Comparison of ENCODE assay signal across 25 cellular contexts in genomic region chr21:37529649-37530048, GRCh38.
"Had no signal": no experiment of that assay in that cellular context is flagged by ENCODE, and none has a peak within 500 bp of the region (broad histone marks: within the 10 kb centered on the region; RNA-seq: fewer than 3 reads in every experiment).

No MANE protein-coding gene starts in this region.

- H3K36me3 Mint-ChIP-seq: activated CD4-positive, alpha-beta memory T cell treated with anti-CD3 and anti-CD28 coated beads for 36 hours; activated naive CD8-positive, alpha-beta T cell had no signal

- H3K27ac ChIP-seq: brain microvascular endothelial cell, esophagus squamous epithelium, gastroesophageal sphincter had no signal

- H3K4me3 Mint-ChIP-seq: activated CD4-positive, alpha-beta memory T cell treated with anti-CD3 and anti-CD28 coated beads for 36 hours; activated CD4-positive, alpha-beta T cell treated with anti-CD3 and anti-CD28 coated beads for 36 hours; activated CD4-positive, alpha-beta T cell treated with anti-CD3 and anti-CD28 coated beads, Interleukin-2, amount 10 ng/mL, durations not matched to agents 24 days and 14 days; activated naive CD8-positive, alpha-beta T cell; effector memory CD8-positive, alpha-beta T cell had no signal

- H3K9me3 ChIP-seq: esophagus squamous epithelium, gastroesophageal sphincter had no signal

- ATAC-seq: activated CD4-positive, alpha-beta T cell treated with anti-CD3 and anti-CD28 coated beads for 36 hours; effector memory CD8-positive, alpha-beta T cell; gastroesophageal sphincter had no signal

- H3K9me3 Mint-ChIP-seq: activated CD4-positive, alpha-beta memory T cell treated with anti-CD3 and anti-CD28 coated beads for 36 hours; activated CD4-positive, alpha-beta T cell treated with anti-CD3 and anti-CD28 coated beads, Interleukin-2, amount 10 ng/mL, durations not matched to agents 24 days and 14 days; effector memory CD8-positive, alpha-beta T cell had no signal

- H3K4me3 ChIP-seq: esophagus squamous epithelium, gastroesophageal sphincter had no signal

- DNase-seq: activated CD4-positive, alpha-beta memory T cell treated with anti-CD3 and anti-CD28 coated beads for 36 hours; activated CD4-positive, alpha-beta T cell treated with anti-CD3 and anti-CD28 coated beads for 36 hours; activated CD4-positive, alpha-beta T cell treated with anti-CD3 and anti-CD28 coated beads, Interleukin-2, amount 10 ng/mL, durations not matched to agents 24 days and 14 days; activated CD4-positive, CD25-positive, alpha-beta regulatory T cell; activated CD4-positive, CD25-positive, alpha-beta regulatory T cell treated with anti-CD3 and anti-CD28 coated beads, Interleukin-2, amount 50 U/mL, for 72 hours; activated CD8-positive, alpha-beta memory T cell treated with anti-CD3 and anti-CD28 coated beads for 24 hours; activated effector memory CD4-positive, alpha-beta T cell treated with Interleukin-2 at 50 U/mL for 16 hours; activated gamma-delta T cell treated with Interleukin-2 at 50 U/mL for 16 hours; activated naive CD4-positive, alpha-beta T cell treated with anti-CD3 and anti-CD28 coated beads, Interleukin-2, amount 50 U/mL, for 16 hours; activated naive CD4-positive, alpha-beta T cell treated with Interleukin-2 at 50 U/mL for 16 hours; activated T-cell treated with anti-CD3 and anti-CD28 coated beads, Interleukin-2, amount 50 U/mL, for 48 hours; amniotic stem cell; anterior cingulate cortex; brain microvascular endothelial cell; cortex of kidney; dermis blood vessel endothelial cell; effector CD4-positive, alpha-beta T cell; effector memory CD8-positive, alpha-beta T cell; erythroblast; esophagus squamous epithelium; foreskin melanocyte; head of caudate nucleus; T-helper 2 cell had no signal

- H3K27me3 ChIP-seq: brain microvascular endothelial cell had no signal

- H3K36me3 ChIP-seq: brain microvascular endothelial cell, esophagus squamous epithelium, gastroesophageal sphincter had no signal

- H3K27ac Mint-ChIP-seq: activated CD4-positive, alpha-beta memory T cell treated with anti-CD3 and anti-CD28 coated beads for 36 hours; activated CD4-positive, alpha-beta T cell treated with anti-CD3 and anti-CD28 coated beads for 36 hours; activated CD4-positive, alpha-beta T cell treated with anti-CD3 and anti-CD28 coated beads, Interleukin-2, amount 10 ng/mL, durations not matched to agents 24 days and 14 days; activated naive CD8-positive, alpha-beta T cell had no signal
